ENCODE assay signal across 13 cellular contexts in the genomic region with DNA sequence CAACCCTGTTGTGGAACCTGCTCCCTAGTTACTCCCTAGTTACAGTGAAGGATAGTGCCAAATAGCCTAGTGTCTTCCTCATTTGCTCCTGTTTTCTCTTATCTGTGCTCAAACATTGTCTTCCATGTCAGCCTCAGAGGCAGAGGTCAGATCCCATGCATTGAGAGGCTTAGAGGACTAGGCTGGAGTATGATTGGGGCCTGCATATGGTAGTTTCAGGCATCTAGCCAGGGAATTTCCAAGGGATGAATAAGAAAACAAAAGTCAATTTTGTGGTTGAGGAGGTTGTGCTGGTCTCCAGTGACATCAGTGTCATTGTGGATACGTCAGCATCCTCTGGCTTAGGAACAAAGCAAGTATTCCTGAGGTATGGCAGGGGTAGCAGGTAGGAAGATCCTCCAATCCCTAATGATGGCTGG. TPM values are rescaled to one million over a fixed set of nuclear protein-coding genes. Genes with fewer than 3 reads are reported as not detected.
DNase-seq lines count a peak whose midpoint lies in the region; FAIRE-seq and TF ChIP-seq lines count a peak whose summit lies in the region.
"Had no signal": no experiment of that assay in that cellular context is flagged by ENCODE, and none has a peak within 500 bp of the region (broad histone marks: within the 10 kb centered on the region; RNA-seq: fewer than 3 reads in every experiment).

No MANE protein-coding gene starts in this region.

- no peak for FAIRE-seq in small intestine (lab: Jason Lieb, UNC)

- H3K27ac Mint-ChIP-seq in nephron progenitor cell: peak overlapping the region; percentile 14

- no peaks in the 10 kb centered on the region for H3K4me1 Mint-ChIP-seq in nephron progenitor cell

- H3K4me1 ChIP-seq in small intestine (ENCODE audit: control insufficient read depth in 2 of 2, insufficient read depth in 1 of 2, low read depth in 1 of 2, low read length in 1 of 2): no peaks in the 10 kb centered on the region

- H3K4me3 Mint-ChIP-seq in nephron progenitor cell: no peak overlapping the region

- peaks cover 0 to 7% of the 10 kb centered on the region in 2 donors for H3K36me3 ChIP-seq in small intestine (ENCODE audit: control insufficient read depth in 2 of 2, insufficient read depth in 2 of 2, low read length in 2 of 2)
- peaks cover 13% of the 10 kb centered on the region for H3K36me3 ChIP-seq in WERI-Rb-1

- no peak overlapping the region for H3K4me3 ChIP-seq in small intestine (ENCODE audit: low read depth in 1 of 2, low read length in 2 of 2)
- no peak overlapping the region for H3K4me3 ChIP-seq in WERI-Rb-1 (ENCODE audit: low read depth, low read length)
- H3K4me3 ChIP-seq: spleen had no signal

- DNase-seq in EL (peak; percentile 92), OCI-M1 (lab: John Stamatoyannopoulos, UW) (peak; percentile 68), dermis blood vessel endothelial cell (peak; percentile 95), nephron progenitor cell (no peak), small intestine (no peak), NCI-H2196 treated with DMSO at 0.1 percent for 48 hours (lab: John Stamatoyannopoulos, UW; ENCODE audit: unreplicated experiment) (no peak), WERI-Rb-1 (no peak)
- DNase-seq in central memory CD4-positive, alpha-beta T cell: no peak
- DNase-seq: activated CD8-positive, alpha-beta memory T cell treated with anti-CD3 and anti-CD28 coated beads for 24 hours; effector memory CD4-positive, alpha-beta T cell; NCI-H1417; NCI-H69; spleen had no signal

- H3K9me3 Mint-ChIP-seq in nephron progenitor cell: peaks cover 25% of the 10 kb centered on the region

- H3K9me3 ChIP-seq in small intestine (ENCODE audit: control insufficient read depth, low read depth): no peaks in the 10 kb centered on the region
- no peaks in the 10 kb centered on the region for H3K9me3 ChIP-seq in WERI-Rb-1 (ENCODE audit: severe bottlenecking)

- H3K36me3 Mint-ChIP-seq in nephron progenitor cell (ENCODE audit: low read depth): peaks cover 57% of the 10 kb centered on the region

- no peaks in the 10 kb centered on the region for H3K27me3 Mint-ChIP-seq in nephron progenitor cell (ENCODE audit: low read depth, poor library complexity)

- WGBS in small intestine, 3 donors: 71 to 93% (median 87%) methylated on average over 1 of the region's 1 CpG

- no peak overlapping the region for H3K27ac ChIP-seq in small intestine (ENCODE audit: low read depth in 1 of 2, low read length in 1 of 2)
- H3K27ac ChIP-seq in WERI-Rb-1: no peak overlapping the region

- H3K27me3 ChIP-seq in small intestine (ENCODE audit: control insufficient read depth in 2 of 2, insufficient read depth in 2 of 2, low read length in 2 of 2): no peaks in the 10 kb centered on the region
- H3K27me3 ChIP-seq in WERI-Rb-1 (ENCODE audit: insufficient read depth, low read depth, severe bottlenecking): no peaks in the 10 kb centered on the region
- H3K27me3 ChIP-seq: spleen had no signal

- no peak for TF ChIP-seq CTCF in nephron progenitor cell (IDR thresholded peaks at IDR 0.05)
- TF ChIP-seq CTCF in WERI-Rb-1 (IDR thresholded peaks at IDR 0.05; ENCODE audit: low read depth, low read length): no peak

RNA-seq across cellular contexts. Expression of a gene that starts 9.4 kb away (rescaled TPM):
- total RNA-seq in dermis blood vessel endothelial cell: 6.3 and 7.8 TPM in 2 replicates
- 1 to 10 TPM in 1 of 3 donors, under 1 TPM in 2; under 0.01 to 1.2 (median 0.67) TPM for polyA plus RNA-seq in small intestine

RNA-seq across cellular contexts. Expression of a gene that starts 35.3 kb away (rescaled TPM):
- 95.3 and 145 TPM in 2 replicates for total RNA-seq in dermis blood vessel endothelial cell
- polyA plus RNA-seq in small intestine: 100 to 1,000 TPM in 1 of 3 donors, 10 to 100 TPM in 2; 84.1 to 111 (median 99.2) TPM

RNA-seq across cellular contexts. Expression of a gene that starts 49.7 kb away (rescaled TPM):
- total RNA-seq in dermis blood vessel endothelial cell: 13.8 and 15.8 TPM in 2 replicates
- polyA plus RNA-seq in small intestine: 1 to 10 TPM; 1.1 to 7.0 (median 4.3) TPM

Comparison
In these comparisons a context has a peak if more than half of its experiments do, and no peak if none do; other contexts are left out.
1. DNase-seq: peak in EL (single experiment), OCI-M1 (single experiment) and dermis blood vessel endothelial cell (single experiment); none in nephron progenitor cell (single experiment), small intestine (single experiment), NCI-H2196 treated with DMSO at 0.1 percent for 48 hours (single experiment), WERI-Rb-1 (single experiment) and central memory CD4-positive, alpha-beta T cell (single experiment).